1 cellular context compared by ENCODE assay signal in the genomic region with DNA sequence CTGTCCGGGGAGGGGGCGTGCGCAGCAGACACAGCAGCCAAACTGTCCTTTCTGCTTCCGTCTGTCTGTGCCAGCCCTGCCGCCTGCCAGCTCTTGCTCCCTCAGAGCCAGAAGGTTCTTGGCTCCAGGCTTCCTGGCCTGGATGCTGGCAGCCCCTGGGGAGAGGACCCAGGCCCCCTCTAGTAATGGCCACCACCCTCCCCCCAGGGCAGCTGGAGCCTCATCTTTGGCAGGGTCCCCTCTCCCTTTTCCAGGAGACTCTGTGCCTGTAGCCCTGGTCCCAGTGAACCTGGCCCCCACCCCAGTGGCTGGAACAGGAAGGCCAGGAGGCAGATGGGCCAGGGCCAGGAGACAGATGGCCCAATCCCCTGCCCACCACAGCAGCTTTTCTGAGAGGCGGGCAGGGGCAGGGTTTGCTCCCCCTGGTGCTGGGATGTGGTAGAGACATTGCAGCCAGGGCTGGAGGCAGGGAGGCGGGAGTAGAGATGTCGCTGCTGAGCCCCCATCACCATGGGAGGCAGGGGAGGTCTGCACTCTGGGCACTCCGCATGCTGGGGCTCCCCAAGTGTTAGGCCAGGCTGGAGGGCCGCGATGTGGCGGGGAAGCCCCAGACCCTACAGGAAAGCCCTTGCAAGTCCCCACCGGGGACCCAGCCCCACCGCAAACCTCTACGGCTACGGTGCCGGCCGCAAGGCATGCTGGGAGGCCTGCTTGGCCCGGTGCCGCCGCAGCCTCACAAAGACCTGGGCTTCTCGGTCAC.
A peak's percentile ranks its signal among the peaks of the same experiment; 100 is the strongest.
TF ChIP-seq lines count a peak whose summit lies in the region.

No MANE protein-coding gene starts in this region.

TF ChIP-seq in WTC11, 78 proteins besides CTCF, POLR2A, EP300 and RAD21 (continued from another document):
- TF ChIP-seq ARID4B (CRISPR knock-in tag; IDR thresholded peaks at IDR 0.05; ENCODE audit: borderline replicate concordance) (0 out of 2 replicates have a peak, but pooled peaks have one; percentile 27), SMAD3 (CRISPR knock-in tag; IDR thresholded peaks at IDR 0.05; ENCODE audit: borderline replicate concordance) (no peak), ZNF121 (CRISPR knock-in tag; IDR thresholded peaks at IDR 0.05) (peak; percentile 45; the same call in 1 of the 2 replicates), FOXP1 (CRISPR knock-in tag; IDR thresholded peaks at IDR 0.05; ENCODE audit: borderline replicate concordance) (peak; percentile 79; the same call in 1 of the 2 replicates), PRRX2 (CRISPR knock-in tag; IDR thresholded peaks at IDR 0.05) (0 out of 2 replicates have a peak, but pooled peaks have one; percentile 35), NR3C1 (CRISPR knock-in tag; conservative IDR thresholded peaks at IDR 0.05; ENCODE audit: low read depth) (no peak)
- TF ChIP-seq, protein P1, sequence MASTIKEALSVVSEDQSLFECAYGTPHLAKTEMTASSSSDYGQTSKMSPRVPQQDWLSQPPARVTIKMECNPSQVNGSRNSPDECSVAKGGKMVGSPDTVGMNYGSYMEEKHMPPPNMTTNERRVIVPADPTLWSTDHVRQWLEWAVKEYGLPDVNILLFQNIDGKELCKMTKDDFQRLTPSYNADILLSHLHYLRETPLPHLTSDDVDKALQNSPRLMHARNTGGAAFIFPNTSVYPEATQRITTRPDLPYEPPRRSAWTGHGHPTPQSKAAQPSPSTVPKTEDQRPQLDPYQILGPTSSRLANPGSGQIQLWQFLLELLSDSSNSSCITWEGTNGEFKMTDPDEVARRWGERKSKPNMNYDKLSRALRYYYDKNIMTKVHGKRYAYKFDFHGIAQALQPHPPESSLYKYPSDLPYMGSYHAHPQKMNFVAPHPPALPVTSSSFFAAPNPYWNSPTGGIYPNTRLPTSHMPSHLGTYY (CRISPR knock-in tag; IDR thresholded peaks at IDR 0.05), result 0 out of 2 replicates have a peak, but pooled peaks have one; percentile 13
TF ChIP-seq in WTC11: peak in this region for 12.
